8 cellular contexts compared by ENCODE assay signal in the genomic region with DNA sequence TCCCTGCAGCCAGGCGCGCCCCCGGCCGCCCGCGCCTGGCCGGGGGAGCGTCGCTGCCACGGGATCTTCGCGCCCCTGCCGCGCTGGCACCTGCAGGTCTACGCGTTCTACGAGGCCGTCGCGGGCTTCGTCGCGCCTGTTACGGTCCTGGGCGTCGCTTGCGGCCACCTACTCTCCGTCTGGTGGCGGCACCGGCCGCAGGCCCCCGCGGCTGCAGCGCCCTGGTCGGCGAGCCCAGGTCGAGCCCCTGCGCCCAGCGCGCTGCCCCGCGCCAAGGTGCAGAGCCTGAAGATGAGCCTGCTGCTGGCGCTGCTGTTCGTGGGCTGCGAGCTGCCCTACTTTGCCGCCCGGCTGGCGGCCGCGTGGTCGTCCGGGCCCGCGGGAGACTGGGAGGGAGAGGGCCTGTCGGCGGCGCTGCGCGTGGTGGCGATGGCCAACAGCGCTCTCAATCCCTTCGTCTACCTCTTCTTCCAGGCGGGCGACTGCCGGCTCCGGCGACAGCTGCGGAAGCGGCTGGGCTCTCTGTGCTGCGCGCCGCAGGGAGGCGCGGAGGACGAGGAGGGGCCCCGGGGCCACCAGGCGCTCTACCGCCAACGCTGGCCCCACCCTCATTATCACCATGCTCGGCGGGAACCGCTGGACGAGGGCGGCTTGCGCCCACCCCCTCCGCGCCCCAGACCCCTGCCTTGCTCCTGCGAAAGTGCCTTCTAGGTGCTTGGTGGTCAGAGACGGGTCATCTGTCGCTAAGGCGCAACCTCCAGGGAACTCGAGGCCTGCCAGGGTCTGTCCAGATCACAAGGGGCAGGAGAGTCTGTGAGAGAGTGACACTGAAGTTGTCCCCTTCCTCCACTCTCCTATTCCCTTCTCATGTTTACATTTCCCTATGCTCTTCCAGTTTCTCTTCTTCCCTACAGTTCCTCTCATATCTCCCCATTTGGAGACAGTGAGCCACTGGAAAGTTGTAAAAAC. TPM values are rescaled to one million over a fixed set of nuclear protein-coding genes. Genes with fewer than 3 reads are reported as not detected.
DNase-seq lines count a peak whose midpoint lies in the region; ATAC-seq and TF ChIP-seq lines count a peak whose summit lies in the region.

No MANE protein-coding gene starts in this region.

- peak overlapping the region; percentile 24 to 83 for H3K4ac ChIP-seq in mesenchymal stem cell (ENCODE audit: low read depth in 1 of 2, low read length in 2 of 2)

- H3K4me2 ChIP-seq in DND-41 (ENCODE audit: insufficient read depth, low read length) (peak overlapping the region; percentile 77), mesenchymal stem cell (ENCODE audit: low read length, poor library complexity, severe bottlenecking) (peak overlapping the region; percentile 100)

- H3K36me3 ChIP-seq in DND-41 (ENCODE audit: insufficient read depth, low read length): no peaks in the 10 kb centered on the region
- H3K36me3 ChIP-seq in mesenchymal stem cell (ENCODE audit: control insufficient read depth in 1 of 2, insufficient read depth in 2 of 2, low read depth in 1 of 2, low read length in 2 of 2): peaks cover 0 to 8% of the 10 kb centered on the region in 2 experiments

- H2BK120ac ChIP-seq in mesenchymal stem cell (ENCODE audit: low read depth, low read length): peak overlapping the region; percentile 73

- peak overlapping the region; percentile 69 to 82 for H3K4me3 Mint-ChIP-seq in stimulated activated naive B cell treated with anti-CD40 and anti-IgM and Interleukin-4, amounts not matched to agents 10 μg/mL and 1 μg/mL and 100 μg/mL, for 72 hours

- H2BK12ac ChIP-seq in mesenchymal stem cell (ENCODE audit: low read length in 2 of 2): peak overlapping the region in 1 of 2 experiments; percentile 85

- H2AFZ ChIP-seq in DND-41 (ENCODE audit: low read depth, low read length) (peak overlapping the region; percentile 79), mesenchymal stem cell (ENCODE audit: low read depth, low read length) (peak overlapping the region; percentile 99)

- TF ChIP-seq CTCF in DND-41 (IDR thresholded peaks at IDR 0.05; ENCODE audit: borderline replicate concordance, extremely low read depth, low read length, poor library complexity, severe bottlenecking) (no peak), coronary artery (IDR thresholded peaks at IDR 0.05) (no peak)

- H4K8ac ChIP-seq in mesenchymal stem cell (ENCODE audit: low read length): peak overlapping the region; percentile 95

- H3K9me3 Mint-ChIP-seq in stimulated activated naive B cell treated with anti-CD40 and anti-IgM and Interleukin-4, amounts not matched to agents 10 μg/mL and 1 μg/mL and 100 μg/mL, for 72 hours: no peaks in the 10 kb centered on the region

- no peaks in the 10 kb centered on the region for H3K36me3 Mint-ChIP-seq in stimulated activated naive B cell treated with anti-CD40 and anti-IgM and Interleukin-4, amounts not matched to agents 10 μg/mL and 1 μg/mL and 100 μg/mL, for 72 hours

- ATAC-seq in DND-41 (ENCODE audit: insufficient read depth, low read depth): peak; percentile 67
- ATAC-seq in GM21390 (IDR thresholded peaks at IDR 0.05; ENCODE audit: unreplicated experiment): peak; percentile 55
- peak; percentile 55 to 57 for ATAC-seq in activated CD4-positive, CD25-positive, alpha-beta regulatory T cell treated with anti-CD3 and anti-CD28 coated beads, Interleukin-2, amount 50 U/mL, for 24 hours
- peak; percentile 50 to 51 for ATAC-seq in stimulated activated naive B cell treated with anti-CD40 and anti-IgM and Interleukin-4, amounts not matched to agents 10 μg/mL and 1 μg/mL and 100 μg/mL, for 72 hours (replicated peaks)

- H3K9me3 ChIP-seq in DND-41 (ENCODE audit: insufficient read depth, low read length, severe bottlenecking) (no peaks in the 10 kb centered on the region), mesenchymal stem cell (ENCODE audit: control insufficient read depth, low read length) (no peaks in the 10 kb centered on the region)

- peaks cover 13 to 27% of the 10 kb centered on the region in 2 donors for H3K4me1 Mint-ChIP-seq in stimulated activated naive B cell treated with anti-CD40 and anti-IgM and Interleukin-4, amounts not matched to agents 10 μg/mL and 1 μg/mL and 100 μg/mL, for 72 hours

- H3K79me2 ChIP-seq in DND-41 (ENCODE audit: insufficient read depth, low read length): no peaks in the 10 kb centered on the region

- H3K9ac ChIP-seq in DND-41 (ENCODE audit: low read depth, low read length): peak overlapping the region; percentile 69
- peak overlapping the region; percentile 50 for H3K9ac ChIP-seq in mesenchymal stem cell (ENCODE audit: low read length)

- H3K4me1 ChIP-seq in DND-41 (ENCODE audit: insufficient read depth, low read length) (peaks cover 32% of the 10 kb centered on the region), mesenchymal stem cell (ENCODE audit: control insufficient read depth, insufficient read depth, low read depth, low read length) (peaks cover 19% of the 10 kb centered on the region)

- peak overlapping the region; percentile 79 to 93 for H3K18ac ChIP-seq in mesenchymal stem cell (ENCODE audit: low read depth in 1 of 2, low read length in 2 of 2)

- peak overlapping the region; percentile 86 for H4K91ac ChIP-seq in mesenchymal stem cell (ENCODE audit: low read length)

- H3K27me3 Mint-ChIP-seq in stimulated activated naive B cell treated with anti-CD40 and anti-IgM and Interleukin-4, amounts not matched to agents 10 μg/mL and 1 μg/mL and 100 μg/mL, for 72 hours: peaks cover 0 to 9% of the 10 kb centered on the region in 2 donors

- H2BK5ac ChIP-seq in mesenchymal stem cell (ENCODE audit: low read depth, low read length, poor library complexity, severe bottlenecking): no peak overlapping the region

- peak overlapping the region; percentile 60 for H3K27ac Mint-ChIP-seq in stimulated activated naive B cell treated with anti-CD40 and anti-IgM and Interleukin-4, amounts not matched to agents 10 μg/mL and 1 μg/mL and 100 μg/mL, for 72 hours

- H2BK15ac ChIP-seq in mesenchymal stem cell (ENCODE audit: low read depth, poor library complexity, severe bottlenecking): peak overlapping the region; percentile 94

- H3K23ac ChIP-seq in mesenchymal stem cell (ENCODE audit: low read length in 2 of 2): peak overlapping the region; percentile 51 to 98

- H3K27ac ChIP-seq in DND-41 (ENCODE audit: low read length) (peak overlapping the region; percentile 68), coronary artery (peak overlapping the region; percentile 45 to 60), mesenchymal stem cell (ENCODE audit: low read length, poor library complexity, severe bottlenecking) (no peak overlapping the region)

- no peaks in the 10 kb centered on the region for H4K20me1 ChIP-seq in DND-41 (ENCODE audit: insufficient read depth, low read length)

- 3% methylated on average over 53 of the region's 92 CpGs for WGBS in mesenchymal stem cell

- peak; percentile 57 for DNase-seq in DND-41
- DNase-seq in HuH-7 (ENCODE audit: low spot score): peak; percentile 41
- DNase-seq in coronary artery (ENCODE audit: low spot score): no peak
- peak; percentile 43 for DNase-seq in mesenchymal stem cell
- peak; percentile 33 for DNase-seq in stimulated activated naive B cell treated with anti-CD40 and anti-IgM and Interleukin-4, amounts not matched to agents 10 μg/mL and 1 μg/mL and 100 μg/mL, for 72 hours
- no peak for DNase-seq in RKO (ENCODE audit: low spot score)

- H3K27me3 ChIP-seq in DND-41 (ENCODE audit: insufficient read depth, low read length, poor library complexity) (no peaks in the 10 kb centered on the region), mesenchymal stem cell (ENCODE audit: control insufficient read depth in 1 of 2, insufficient read depth in 1 of 2, low read length in 2 of 2) (peaks cover 0 to 6% of the 10 kb centered on the region in 2 experiments)

- H3K4me3 ChIP-seq in DND-41 (ENCODE audit: low read depth in 1 of 2, low read length in 2 of 2) (peak overlapping the region; percentile 12 to 57; a peak in 3 of 4 replicates), coronary artery (peak overlapping the region; percentile 82), mesenchymal stem cell (ENCODE audit: insufficient read depth in 1 of 2, low read depth in 1 of 2, low read length in 2 of 2) (peak overlapping the region; percentile 66 to 78)

- H3K14ac ChIP-seq in mesenchymal stem cell (ENCODE audit: low read length in 2 of 2): peak overlapping the region in 1 of 2 experiments; percentile 93

- no peak overlapping the region for H2AK5ac ChIP-seq in mesenchymal stem cell (ENCODE audit: low read length, severe bottlenecking)

- no peaks in the 10 kb centered on the region for H3K79me1 ChIP-seq in mesenchymal stem cell (replicated peaks; ENCODE audit: low read length, poor library complexity, severe bottlenecking)

RNA-seq across cellular contexts. Expression of a gene that starts 1.3 kb away (rescaled TPM):
- 0.36 TPM for polyA plus RNA-seq in mesenchymal stem cell (2013, experiment 1 of 2)
- polyA plus RNA-seq in mesenchymal stem cell (2013, experiment 2 of 2): 0.48 TPM

RNA-seq across cellular contexts. Expression of a gene that starts 25.4 kb away (rescaled TPM):
- 1.3 TPM for polyA plus RNA-seq in mesenchymal stem cell (2013, experiment 1 of 2)
- 1.6 TPM for polyA plus RNA-seq in mesenchymal stem cell (2013, experiment 2 of 2)

Comparison
In these comparisons a context has a peak if more than half of its experiments do, and no peak if none do; other contexts are left out.
1. DNase-seq: peak in DND-41 (single experiment), HuH-7 (single experiment), mesenchymal stem cell (single experiment) and stimulated activated naive B cell treated with anti-CD40 and anti-IgM and Interleukin-4, amounts not matched to agents 10 μg/mL and 1 μg/mL and 100 μg/mL, for 72 hours (single experiment); none in coronary artery (single experiment) and RKO (single experiment).
2. Peak in every context shown above with its lines, with median percentiles within 50 percentile points of each other: ATAC-seq and H3K4me3 ChIP-seq.